In genomic region chr4:37687175-37687525, GRCh38 we compare ENCODE assay signal across 1 cellular context.
TF ChIP-seq lines count a peak whose summit lies in the region.

No MANE protein-coding gene starts in this region.

TF ChIP-seq in K562, 482 proteins besides CTCF, POLR2A, EP300 and RAD21 (continued from another document):
- TF ChIP-seq RNF219 (CRISPR knock-in tag; IDR thresholded peaks at IDR 0.05) (no peak), ZNF140 (CRISPR knock-in tag; IDR thresholded peaks at IDR 0.05) (no peak), NFIC (IDR thresholded peaks at IDR 0.05) (peak; percentile 39; the same call in 1 of the 2 replicates), NRF1 (conservative IDR thresholded peaks at IDR 0.05 in 1 of 2, IDR thresholded peaks at IDR 0.05 in 1 of 2) (peak; percentile 69 to 75), POLR3G (IDR thresholded peaks at IDR 0.05; ENCODE audit: extremely low read depth, insufficient read length, insufficient replicate concordance) (no peak), JUND (IDR thresholded peaks at IDR 0.05; ENCODE audit: borderline replicate concordance, low read depth, low read length) (0 out of 2 replicates have a peak, but pooled peaks have one; percentile 11), JUND (tag; IDR thresholded peaks at IDR 0.05; ENCODE audit: borderline replicate concordance, low read depth, low read length) (no peak; the same call in 2 of the 3 replicates), MCM7 (IDR thresholded peaks at IDR 0.05) (no peak), HINFP (tag; conservative IDR thresholded peaks at IDR 0.05; ENCODE audit: low read depth) (no peak), DPF2 (IDR thresholded peaks at IDR 0.05) (peak; percentile 66), ZNF3 (CRISPR knock-in tag; IDR thresholded peaks at IDR 0.05) (no peak), MEF2A (IDR thresholded peaks at IDR 0.05; ENCODE audit: control insufficient read depth, low read depth, low read length) (no peak), ARHGAP35 (IDR thresholded peaks at IDR 0.05; ENCODE audit: partially characterized antibody) (no peak), JUNB (CRISPR knock-in tag; conservative IDR thresholded peaks at IDR 0.05) (no peak), ZNF696 (CRISPR knock-in tag; conservative IDR thresholded peaks at IDR 0.05) (no peak), MCM3 (IDR thresholded peaks at IDR 0.05) (no peak), RCOR1 (IDR thresholded peaks at IDR 0.05; ENCODE audit: borderline replicate concordance in 1 of 2, low read depth in 2 of 2, low read length in 2 of 2) (peak in 1 of 2 experiments; percentile 68; a peak in 1 of 4 replicates), ZNF583 (CRISPR knock-in tag; IDR thresholded peaks at IDR 0.05) (no peak), TRIM24 (IDR thresholded peaks at IDR 0.05) (peak; percentile 14 to 16; a peak in 1 of 4 replicates), GTF2B (IDR thresholded peaks at IDR 0.05; ENCODE audit: extremely low read depth, insufficient read length) (no peak), BACH1 (tag; IDR thresholded peaks at IDR 0.05) (no peak), U2AF2 (optimal IDR thresholded peaks at IDR 0.05; ENCODE audit: low read depth, low read length) (no peak), DIDO1 (tag; IDR thresholded peaks at IDR 0.05; ENCODE audit: low read depth) (no peak), TRIM28 (IDR thresholded peaks at IDR 0.05) (no peak), NBN (IDR thresholded peaks at IDR 0.05; ENCODE audit: low read depth) (no peak), E2F3 (CRISPR knock-in tag; IDR thresholded peaks at IDR 0.05) (no peak), CHCHD3 (CRISPR knock-in tag; IDR thresholded peaks at IDR 0.05) (no peak), MEIS2 (IDR thresholded peaks at IDR 0.05; ENCODE audit: partially characterized antibody) (peak; percentile 50), NELFE (IDR thresholded peaks at IDR 0.05; ENCODE audit: insufficient read depth, insufficient read length) (no peak)
